Comparison of ENCODE assay signal across 18 cellular contexts in the genomic region with DNA sequence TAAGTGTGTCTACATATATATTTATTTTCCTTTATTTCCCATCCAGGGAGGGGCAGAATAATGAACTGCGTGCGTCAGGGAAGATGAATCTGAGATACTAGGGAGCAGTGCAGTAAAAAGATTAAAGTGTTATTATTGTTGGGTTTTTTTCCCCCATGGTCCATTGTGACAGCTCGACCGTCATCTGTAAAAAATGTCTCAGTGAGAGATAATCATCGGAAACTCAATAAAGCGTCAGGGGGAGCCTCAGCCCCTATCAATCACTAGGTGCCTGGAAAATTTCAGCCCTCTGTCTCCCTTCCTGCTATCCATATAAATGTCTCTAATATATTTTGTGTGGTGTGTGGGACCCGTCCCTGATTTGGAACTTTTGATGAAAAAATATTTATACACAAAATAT.
"Had no signal": no experiment of that assay in that cellular context is flagged by ENCODE, and none has a peak within 500 bp of the region (broad histone marks: within the 10 kb centered on the region; RNA-seq: fewer than 3 reads in every experiment).

No MANE protein-coding gene starts in this region.

- H3K27me3 ChIP-seq: gastrocnemius medialis, heart right ventricle, neutrophil, right lobe of liver, suprapubic skin, thyroid gland, upper lobe of left lung, uterus had no signal

- H3K4me3 ChIP-seq: gastrocnemius medialis, heart right ventricle, psoas muscle, right lobe of liver, suprapubic skin, thyroid gland, upper lobe of left lung, uterus had no signal

- H3K27ac ChIP-seq: gastrocnemius medialis, heart right ventricle, neutrophil, psoas muscle, right lobe of liver, suprapubic skin, thyroid gland, upper lobe of left lung, uterus had no signal

- H3K4me1 ChIP-seq: gastrocnemius medialis, heart right ventricle, right lobe of liver, suprapubic skin, uterus had no signal

- H3K36me3 ChIP-seq: gastrocnemius medialis, neutrophil, right lobe of liver, suprapubic skin, thyroid gland, upper lobe of left lung, uterus had no signal

- FAIRE-seq: keratinocyte had no signal

- H3K9me3 ChIP-seq: gastrocnemius medialis, neutrophil, right lobe of liver, suprapubic skin, thyroid gland, upper lobe of left lung, uterus had no signal

- DNase-seq: effector memory CD8-positive, alpha-beta T cell; gastrocnemius medialis; heart right ventricle; left cardiac atrium; naive thymus-derived CD4-positive, alpha-beta T cell; nephron progenitor cell; psoas muscle; retina; right lobe of liver; stimulated activated CD4-positive, alpha-beta T cell treated with anti-CD3 and anti-CD28 coated beads, Interleukin-4, amount 100 ng/mL, for 1 hour; stimulated activated CD8-positive, alpha-beta memory T cell treated with anti-CD3 and anti-CD28 coated beads, Interleukin-4, amount 100 ng/mL, for 48 hours; stimulated activated naive CD8-positive, alpha-beta T cell treated with anti-CD3 and anti-CD28 coated beads, Interleukin-15, Interleukin-2, amounts not matched to agents 100 U/mL and 50 U/mL, for 24 hours; thyroid gland; upper lobe of left lung; uterus had no signal
